Comparison of ENCODE assay signal across 11 cellular contexts in genomic region chr5:40551706-40552557, GRCh38.
A peak's percentile ranks its signal among the peaks of the same experiment; 100 is the strongest.
DNase-seq lines count a peak whose midpoint lies in the region; ATAC-seq and TF ChIP-seq lines count a peak whose summit lies in the region.
"Had no signal": no experiment of that assay in that cellular context is flagged by ENCODE, and none has a peak within 500 bp of the region (broad histone marks: within the 10 kb centered on the region; RNA-seq: fewer than 3 reads in every experiment).

No MANE protein-coding gene starts in this region.

- peaks cover 27% of the 10 kb centered on the region for H3K4me1 ChIP-seq in Panc1 (ENCODE audit: control insufficient read depth, insufficient read depth, low read length)
- H3K4me1 ChIP-seq in esophagus muscularis mucosa, result peaks cover 0 to 17% (median 15%) of the 10 kb centered on the region in 4 donors

- H3K9me3 ChIP-seq in Panc1 (ENCODE audit: control insufficient read depth, insufficient read depth, low read depth, low read length) (peaks cover 4% of the 10 kb centered on the region; the same call in 1 of the 2 replicates), esophagus muscularis mucosa (no peaks in the 10 kb centered on the region)

- peak overlapping the region; percentile 83 for H3K27ac ChIP-seq in Panc1 (ENCODE audit: low read length)
- H3K27ac ChIP-seq in esophagus muscularis mucosa (replicated peaks in 1 of 4), result peak overlapping the region; percentile 24 to 49 (median 42)

- in situ Hi-C loops in Panc1 (cut with HindIII; ENCODE audit: low pct_unique_long_range_greater_than_20kb, low sequenced_read_pairs), result no loop called here

- 46% methylated on average over 8 of the region's 8 CpGs for WGBS in esophagus muscularis mucosa

- CTCF ChIA-PET in Panc1 (lab: Charles Lee), result no interaction called here

- no peak overlapping the region for H3K4me3 ChIP-seq in Panc1 (ENCODE audit: low read depth in 2 of 2, low read length in 2 of 2)
- H3K4me3 ChIP-seq in esophagus muscularis mucosa, result no peak overlapping the region

- ATAC-seq in Panc1 (peak; percentile 99), GM19463 (IDR thresholded peaks at IDR 0.05; ENCODE audit: unreplicated experiment) (no peak)
- no peak for ATAC-seq in activated CD4-positive, CD25-positive, alpha-beta regulatory T cell treated with anti-CD3 and anti-CD28 coated beads, Interleukin-2, amount 50 U/mL, for 24 hours

- no peaks in the 10 kb centered on the region for H3K27me3 ChIP-seq in Panc1 (ENCODE audit: control insufficient read depth, insufficient read depth, low read length)
- H3K27me3 ChIP-seq in esophagus muscularis mucosa, result no peaks in the 10 kb centered on the region

- peak; percentile 56 for DNase-seq in DMS53 (lab: John Stamatoyannopoulos, UW)
- DNase-seq in Panc1 (ENCODE audit: low read depth, low spot score), result peak; percentile 95
- no peak for DNase-seq in esophagus muscularis mucosa (ENCODE audit: extremely low spot score)
- DNase-seq in pons (ENCODE audit: low spot score), result peak; percentile 48
- DNase-seq in DMS79 treated with DMSO at 0.1 percent for 48 hours (lab: John Stamatoyannopoulos, UW), result no peak
- DNase-seq in ecto neural progenitor cell (ENCODE audit: low spot score), result no peak
- DNase-seq: activated T-cell treated with anti-CD3 and anti-CD28 coated beads, Interleukin-2, amount 50 U/mL, for 24 hours; naive B cell; NCI-H1694 treated with DMSO at 0.1 percent for 48 hours had no signal

- TF ChIP-seq POLR2A in esophagus muscularis mucosa (IDR thresholded peaks at IDR 0.05; ENCODE audit: low read depth), result no peak

- TF ChIP-seq CTCF in Panc1 (IDR thresholded peaks at IDR 0.05), result peak; percentile 9; the same call in 1 of the 2 replicates
- TF ChIP-seq CTCF in esophagus muscularis mucosa (IDR thresholded peaks at IDR 0.05), result no peak

- no peaks in the 10 kb centered on the region for H3K36me3 ChIP-seq in Panc1 (ENCODE audit: control insufficient read depth, insufficient read depth, low read length)
- H3K36me3 ChIP-seq in esophagus muscularis mucosa, result no peaks in the 10 kb centered on the region

- POLR2A ChIA-PET in Panc1 (lab: Charles Lee), result no interaction called here

- no peak for TF ChIP-seq EP300 in esophagus muscularis mucosa (IDR thresholded peaks at IDR 0.05)

- no TSS peak for BruUV-seq in Panc1 (replicated peaks; lab: Mats Ljungman, UMichigan)

- intact Hi-C loops in Panc1 (cut with micrococcal nuclease; ENCODE audit: unreplicated experiment), result loop anchor here (5.0 kb wide), 1 partner anchor 135 kb away; no protein-coding TSS in a partner anchor
- intact Hi-C loops in esophagus muscularis mucosa (cut with DNase I), result loop anchor here (5.0 kb wide), 1 partner anchor 130 kb away; no protein-coding TSS in a partner anchor

Comparison
In these comparisons a context has a peak if more than half of its experiments do, and no peak if none do; other contexts are left out.
1. DNase-seq: peak in DMS53 (single experiment), Panc1 (single experiment) and pons (single experiment); none in esophagus muscularis mucosa (single experiment), DMS79 treated with DMSO at 0.1 percent for 48 hours (single experiment) and ecto neural progenitor cell (single experiment).